ENCODE assay signal across 8 cellular contexts in genomic region chr6:138105880-138106664, GRCh38. TPM values are rescaled to one million over a fixed set of nuclear protein-coding genes. Genes with fewer than 3 reads are reported as not detected.
DNase-seq lines count a peak whose midpoint lies in the region; ATAC-seq and TF ChIP-seq lines count a peak whose summit lies in the region.

No MANE protein-coding gene starts in this region.

- no peaks in the 10 kb centered on the region for H3K9me3 ChIP-seq in hepatocyte (ENCODE audit: low read depth)

- CTCF ChIA-PET in activated naive CD4-positive, alpha-beta T cell treated with anti-CD3 and anti-CD28 coated beads for 36 hours (lab: Charles Lee) = interaction anchor here (0.6 to 3.0 kb wide), 7 partner anchors 10 to 614 kb away, joined by 3 to 26 read pairs (median 4); no protein-coding TSS in a partner anchor

- no peaks in the 10 kb centered on the region for H3K9me3 Mint-ChIP-seq in activated naive CD4-positive, alpha-beta T cell treated with anti-CD3 and anti-CD28 coated beads for 36 hours
- H3K9me3 Mint-ChIP-seq in CD14-positive monocyte = peaks cover 0 to 16% (median 3%) of the 10 kb centered on the region in 7 donors

- H3K36me3 ChIP-seq in hepatocyte (replicated peaks; ENCODE audit: insufficient read depth, low read depth) = no peaks in the 10 kb centered on the region

- no peak overlapping the region for H3K27ac Mint-ChIP-seq in activated naive CD4-positive, alpha-beta T cell treated with anti-CD3 and anti-CD28 coated beads for 36 hours
- H3K27ac Mint-ChIP-seq in CD14-positive monocyte = no peak overlapping the region

- peaks cover 14% of the 10 kb centered on the region for H3K4me1 ChIP-seq in hepatocyte (ENCODE audit: insufficient read depth)

- TF ChIP-seq CTCF in WI38 (IDR thresholded peaks at IDR 0.05; ENCODE audit: low read depth, low read length) (no peak), hepatocyte (IDR thresholded peaks at IDR 0.05; ENCODE audit: poor library complexity) (no peak), CD14-positive monocyte (IDR thresholded peaks at IDR 0.05) (no peak)

- intact Hi-C loops in activated naive CD4-positive, alpha-beta T cell treated with anti-CD3 and anti-CD28 coated beads for 36 hours (cut with micrococcal nuclease) = loop anchor here (2.0 to 10.0 kb wide), 6 partner anchors 165 to 761 kb away; partner anchors contain the start of gene OLIG3
- intact Hi-C loops in CD14-positive monocyte (cut with micrococcal nuclease) = loop anchor here (10.0 kb wide), 3 partner anchors 91 to 441 kb away; no protein-coding TSS in a partner anchor

- H3K4me3 ChIP-seq in WI38 (ENCODE audit: low read depth, low read length) (peak overlapping the region; percentile 80), hepatocyte (peak overlapping the region; percentile 88), skin epidermis (peak overlapping the region; percentile 47 to 77 (median 62))

- H3K79me2 ChIP-seq in hepatocyte = peaks cover 45% of the 10 kb centered on the region

- no peaks in the 10 kb centered on the region for H4K20me1 ChIP-seq in hepatocyte (ENCODE audit: insufficient read depth, poor library complexity, severe bottlenecking)

- ATAC-seq in HG02973 (IDR thresholded peaks at IDR 0.05; ENCODE audit: unreplicated experiment) = no peak
- no peak for ATAC-seq in GM21526 (IDR thresholded peaks at IDR 0.05; ENCODE audit: low FRiP score, unreplicated experiment)

- H3K27me3 ChIP-seq in hepatocyte = no peaks in the 10 kb centered on the region

- peak overlapping the region; percentile 91 for H2AFZ ChIP-seq in hepatocyte

- WGBS in hepatocyte (ENCODE audit: low lambda C conversion rate, missing lambda C conversion rate) = 6% methylated on average over 10 of the region's 10 CpGs

- peaks cover 35% of the 10 kb centered on the region for H3K27me3 Mint-ChIP-seq in activated naive CD4-positive, alpha-beta T cell treated with anti-CD3 and anti-CD28 coated beads for 36 hours (ENCODE audit: low read depth)
- H3K27me3 Mint-ChIP-seq in CD14-positive monocyte (ENCODE audit: low read depth in 3 of 3) = peaks cover 58 to 72% (median 64%) of the 10 kb centered on the region in 3 donors

- no peaks in the 10 kb centered on the region for H3K9me2 ChIP-seq in hepatocyte (replicated peaks; ENCODE audit: insufficient read depth)

- H3K4me3 Mint-ChIP-seq in activated naive CD4-positive, alpha-beta T cell treated with anti-CD3 and anti-CD28 coated beads for 36 hours = peak overlapping the region; percentile 83
- peak overlapping the region in 1 of 2 donors; percentile 93 for H3K4me3 Mint-ChIP-seq in CD14-positive monocyte

- DNase-seq in activated naive CD4-positive, alpha-beta T cell treated with anti-CD3 and anti-CD28 coated beads for 36 hours = no peak
- no peak for DNase-seq in activated naive CD4-positive, alpha-beta T cell (lab: John Stamatoyannopoulos, UW)
- DNase-seq in hepatocyte (ENCODE audit: low spot score) = peak; percentile 37
- no peak for DNase-seq in CD14-positive monocyte (ENCODE audit: low spot score)

- H3K4me1 Mint-ChIP-seq in activated naive CD4-positive, alpha-beta T cell treated with anti-CD3 and anti-CD28 coated beads for 36 hours (ENCODE audit: low read depth) = peaks cover 19% of the 10 kb centered on the region
- peaks cover 20% of the 10 kb centered on the region for H3K4me1 Mint-ChIP-seq in CD14-positive monocyte

- peak overlapping the region; percentile 94 for H3K4me2 ChIP-seq in hepatocyte

- H3K36me3 Mint-ChIP-seq in activated naive CD4-positive, alpha-beta T cell treated with anti-CD3 and anti-CD28 coated beads for 36 hours (ENCODE audit: low read depth) = no peaks in the 10 kb centered on the region
- peaks cover 2 to 4% of the 10 kb centered on the region in 2 donors for H3K36me3 Mint-ChIP-seq in CD14-positive monocyte

- H3K27ac ChIP-seq in hepatocyte (peak overlapping the region; percentile 98), skin epidermis (peak overlapping the region in 20 of 21 experiments; percentile 86 to 99 (median 94))

RNA-seq across cellular contexts. Expression of gene PERP, which starts 1.1 kb away (rescaled TPM):
- 1 to 10 TPM; 4.3 to 4.4 TPM for total RNA-seq in activated naive CD4-positive, alpha-beta T cell treated with anti-CD3 and anti-CD28 coated beads for 36 hours
- 81.8 and 85.2 TPM in 2 replicates for total RNA-seq in hepatocyte
- polyA plus RNA-seq in hepatocyte = 90.2 and 104 TPM in 2 replicates
- polyA plus RNA-seq in CD14-positive monocyte = not detected

RNA-seq across cellular contexts. Expression of gene ARFGEF3, which starts 55.7 kb away (rescaled TPM):
- total RNA-seq in activated naive CD4-positive, alpha-beta T cell treated with anti-CD3 and anti-CD28 coated beads for 36 hours = under 1 TPM; 0.72 TPM
- 3.9 and 4.1 TPM in 2 replicates for total RNA-seq in hepatocyte
- polyA plus RNA-seq in hepatocyte (0.83 and 1.1 TPM in 2 replicates), CD14-positive monocyte (not detected)

Comparison
In these comparisons a context has a peak if more than half of its experiments do, and no peak if none do; other contexts are left out.
1. RNA of gene PERP, which starts 1.1 kb away (total RNA-seq): 81.8 to 85.2 TPM in hepatocyte; 4.3 to 4.4 TPM in activated naive CD4-positive, alpha-beta T cell treated with anti-CD3 and anti-CD28 coated beads for 36 hours; every median in the first group is over 10 times any median in the second.
2. Peak in every context shown above with its lines, with median percentiles within 50 percentile points of each other: H3K4me3 ChIP-seq.